ENCODE assay signal across 16 cellular contexts in the genomic region with DNA sequence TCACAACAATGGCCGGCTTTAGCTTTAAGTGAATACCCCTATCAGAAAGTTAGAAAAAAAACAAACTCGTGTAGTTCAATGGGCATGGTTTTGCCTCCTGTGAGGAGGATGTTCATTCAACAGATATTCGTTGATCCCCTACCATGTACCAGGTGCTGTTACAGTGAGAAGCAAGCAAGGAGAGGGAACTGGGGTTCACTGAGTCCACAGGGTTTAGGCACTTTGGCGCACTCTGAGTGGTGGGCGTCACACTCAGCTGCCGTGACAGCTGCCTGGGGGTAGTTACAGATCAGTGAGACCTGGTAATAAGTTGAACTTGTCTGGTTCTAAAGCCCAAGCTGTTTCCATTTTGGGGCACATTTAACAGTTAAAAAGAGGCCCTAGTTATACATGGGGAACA.
DNase-seq lines count a peak whose midpoint lies in the region; ATAC-seq lines count a peak whose summit lies in the region.
"Had no signal": no experiment of that assay in that cellular context is flagged by ENCODE, and none has a peak within 500 bp of the region (broad histone marks: within the 10 kb centered on the region; RNA-seq: fewer than 3 reads in every experiment).

No MANE protein-coding gene starts in this region.

- H3K27ac Mint-ChIP-seq in activated CD4-positive, alpha-beta T cell treated with anti-CD3 and anti-CD28 coated beads, Interleukin-2, amount 10 ng/mL, durations not matched to agents 24 days and 14 days, result no peak overlapping the region

- H3K4me1 ChIP-seq in Karpas-422 (ENCODE audit: low read length), result peaks cover 78% of the 10 kb centered on the region
- peaks cover 4% of the 10 kb centered on the region for H3K4me1 ChIP-seq in mesendoderm (ENCODE audit: control insufficient read depth, low read depth, low read length)

- WGBS in mesendoderm (ENCODE audit: extremely low coverage, insufficient coverage, low lambda C conversion rate), result no CpG with 5 or more reads among the region's 6 CpGs

- H3K27me3 Mint-ChIP-seq in activated CD4-positive, alpha-beta T cell treated with anti-CD3 and anti-CD28 coated beads, Interleukin-2, amount 10 ng/mL, durations not matched to agents 24 days and 14 days, result no peaks in the 10 kb centered on the region

- H3K9ac ChIP-seq in Karpas-422 (ENCODE audit: low read length) (peak overlapping the region; percentile 65), mesendoderm (ENCODE audit: low read length) (no peak overlapping the region)

- peak overlapping the region; percentile 73 for H3K4me2 ChIP-seq in Karpas-422 (ENCODE audit: low read depth, low read length, poor library complexity, severe bottlenecking)
- no peak overlapping the region for H3K4me2 ChIP-seq in mesendoderm (ENCODE audit: low read length)

- H2BK120ac ChIP-seq in mesendoderm (ENCODE audit: low read depth, low read length), result no peak overlapping the region

- H3K9me2 ChIP-seq in Karpas-422 (replicated peaks; ENCODE audit: insufficient read depth, low read length), result no peaks in the 10 kb centered on the region

- H3K79me2 ChIP-seq in Karpas-422 (ENCODE audit: low read length) (peaks cover 13% of the 10 kb centered on the region; the same call in 1 of the 2 replicates), mesendoderm (ENCODE audit: control insufficient read depth, insufficient read depth, low read length) (no peaks in the 10 kb centered on the region)

- H3K27me3 ChIP-seq in Karpas-422 (ENCODE audit: low read length), result no peaks in the 10 kb centered on the region
- no peaks in the 10 kb centered on the region for H3K27me3 ChIP-seq in mesendoderm (ENCODE audit: insufficient read depth, low read length, poor library complexity)

- peak; percentile 52 for DNase-seq in activated CD4-positive, alpha-beta T cell treated with anti-CD3 and anti-CD28 coated beads, Interleukin-2, amount 10 ng/mL, durations not matched to agents 24 days and 14 days
- DNase-seq in activated CD4-positive, alpha-beta T cell treated with anti-CD3 and anti-CD28 coated beads for 1 hour, result no peak
- DNase-seq in Karpas-422, result peak; percentile 80
- DNase-seq in mesendoderm, result no peak
- no peak for DNase-seq in T-helper 1 cell
- no peak for DNase-seq in NCI-H1930 (lab: John Stamatoyannopoulos, UW)
- DNase-seq in SIG-M5 treated with dmso at 0.1 percent for 504 hours (lab: John Stamatoyannopoulos, UW; ENCODE audit: unreplicated experiment), result no peak
- DNase-seq: C1 segment of cervical spinal cord, COR-L47, NCI-H1436, NCI-H2029 treated with DMSO at 0.1 percent for 48 hours, NCI-H510A had no signal

- no peak overlapping the region for H4K5ac ChIP-seq in mesendoderm (ENCODE audit: low read length)

- no peaks in the 10 kb centered on the region for H3K9me3 Mint-ChIP-seq in activated CD4-positive, alpha-beta T cell treated with anti-CD3 and anti-CD28 coated beads, Interleukin-2, amount 10 ng/mL, durations not matched to agents 24 days and 14 days

- H3K79me1 ChIP-seq in mesendoderm (ENCODE audit: low read length), result no peaks in the 10 kb centered on the region

- peak overlapping the region; percentile 57 for H3K23ac ChIP-seq in mesendoderm (ENCODE audit: low read length)

- no peak overlapping the region for H2BK15ac ChIP-seq in mesendoderm (replicated peaks; ENCODE audit: low read depth)

- no peak overlapping the region for H3K18ac ChIP-seq in mesendoderm (ENCODE audit: low read length)

- no peak overlapping the region for H3K56ac ChIP-seq in mesendoderm (ENCODE audit: low read length)

- H4K8ac ChIP-seq in mesendoderm (ENCODE audit: low read depth, low read length), result no peak overlapping the region

- no peak overlapping the region for H2BK5ac ChIP-seq in mesendoderm (ENCODE audit: low read length)

- H3K4me3 Mint-ChIP-seq in activated CD4-positive, alpha-beta T cell treated with anti-CD3 and anti-CD28 coated beads, Interleukin-2, amount 10 ng/mL, durations not matched to agents 24 days and 14 days, result no peak overlapping the region

- no peaks in the 10 kb centered on the region for H3K9me3 ChIP-seq in Karpas-422 (ENCODE audit: low read length)

- no peak overlapping the region for H3K4ac ChIP-seq in mesendoderm (ENCODE audit: low read depth, low read length)

- H3K36me3 ChIP-seq in Karpas-422 (ENCODE audit: insufficient read depth, low read length) (peaks cover 14% of the 10 kb centered on the region; the same call in 1 of the 2 replicates), mesendoderm (ENCODE audit: control insufficient read depth, insufficient read depth, low read length) (no peaks in the 10 kb centered on the region)

- H3K36me3 Mint-ChIP-seq in activated CD4-positive, alpha-beta T cell treated with anti-CD3 and anti-CD28 coated beads, Interleukin-2, amount 10 ng/mL, durations not matched to agents 24 days and 14 days (ENCODE audit: low read depth), result peaks cover 8% of the 10 kb centered on the region

- H2AK5ac ChIP-seq in mesendoderm (ENCODE audit: low read length), result no peak overlapping the region

- ATAC-seq in HG03025 (IDR thresholded peaks at IDR 0.05; ENCODE audit: low FRiP score, unreplicated experiment), result no peak
- ATAC-seq: HCT116, K562, Panc1 had no signal

- H4K20me1 ChIP-seq in Karpas-422 (ENCODE audit: insufficient read depth, low read depth, low read length), result no peaks in the 10 kb centered on the region

- H3K4me3 ChIP-seq in Karpas-422 (ENCODE audit: low read length), result peak overlapping the region; percentile 42
- H3K4me3 ChIP-seq in mesendoderm (ENCODE audit: low read length), result no peak overlapping the region
- H3K4me3 ChIP-seq: K562 had no signal

- no peak overlapping the region for H2AFZ ChIP-seq in Karpas-422 (ENCODE audit: low read length)

- intact Hi-C loops in activated CD4-positive, alpha-beta T cell treated with anti-CD3 and anti-CD28 coated beads, Interleukin-2, amount 10 ng/mL, durations not matched to agents 24 days and 14 days (cut with micrococcal nuclease), result no loop called here

- H3K27ac ChIP-seq in Karpas-422 (ENCODE audit: low read length) (peak overlapping the region; percentile 93), mesendoderm (ENCODE audit: low read depth, low read length) (no peak overlapping the region)

- H3K4me1 Mint-ChIP-seq in activated CD4-positive, alpha-beta T cell treated with anti-CD3 and anti-CD28 coated beads, Interleukin-2, amount 10 ng/mL, durations not matched to agents 24 days and 14 days, result peaks cover 4% of the 10 kb centered on the region

Comparison
In these comparisons a context has a peak if more than half of its experiments do, and no peak if none do; other contexts are left out.
1. DNase-seq: peak in activated CD4-positive, alpha-beta T cell treated with anti-CD3 and anti-CD28 coated beads, Interleukin-2, amount 10 ng/mL, durations not matched to agents 24 days and 14 days (single experiment) and Karpas-422 (single experiment); none in activated CD4-positive, alpha-beta T cell treated with anti-CD3 and anti-CD28 coated beads for 1 hour (single experiment), mesendoderm (single experiment), T-helper 1 cell (0 of 5), NCI-H1930 (0 of 2) and SIG-M5 treated with dmso at 0.1 percent for 504 hours (single experiment).